9 cellular contexts compared by ENCODE assay signal in the genomic region with DNA sequence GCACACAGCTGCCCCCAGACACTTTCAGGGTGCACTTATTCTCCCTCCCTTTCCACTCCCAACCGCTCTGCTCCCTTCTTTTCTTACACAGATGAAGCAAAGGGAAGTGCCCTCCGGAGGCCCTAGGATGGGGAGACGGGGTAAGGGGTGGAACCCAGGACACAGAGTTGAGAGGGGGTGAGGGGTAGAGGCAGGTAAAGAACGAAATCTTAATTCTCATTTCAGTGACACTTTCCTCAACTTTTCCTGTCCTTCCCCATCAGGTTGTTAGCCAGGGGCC. TPM values are rescaled to one million over a fixed set of nuclear protein-coding genes. Genes with fewer than 3 reads are reported as not detected.
A peak's percentile ranks its signal among the peaks of the same experiment; 100 is the strongest.
DNase-seq lines count a peak whose midpoint lies in the region; ATAC-seq, FAIRE-seq and TF ChIP-seq lines count a peak whose summit lies in the region.
"Had no signal": no experiment of that assay in that cellular context is flagged by ENCODE, and none has a peak within 500 bp of the region (broad histone marks: within the 10 kb centered on the region; RNA-seq: fewer than 3 reads in every experiment).

No MANE protein-coding gene starts in this region.

- H3K4me3 Mint-ChIP-seq in astrocyte (ENCODE audit: unreplicated experiment): peak overlapping the region; percentile 73
- H3K4me3 Mint-ChIP-seq in activated CD4-positive, alpha-beta T cell treated with anti-CD3 and anti-CD28 coated beads for 36 hours: no peak overlapping the region
- H3K4me3 Mint-ChIP-seq in CD8-positive, alpha-beta T cell: no peak overlapping the region

- intact Hi-C loops in activated CD4-positive, alpha-beta T cell treated with anti-CD3 and anti-CD28 coated beads for 36 hours (cut with DNase I, micrococcal nuclease): loop anchor here in 1 of 2 experiments (10.0 kb wide), 1 partner anchor 268 kb away; the partner anchor contains the start of gene BOLA1
- intact Hi-C loops in CD8-positive, alpha-beta T cell (cut with DNase I, micrococcal nuclease): no loop called here

- FAIRE-seq in astrocyte (lab: Jason Lieb, UNC): no peak
- FAIRE-seq: HTR-8/SVneo had no signal

- no peaks in the 10 kb centered on the region for H3K9me3 ChIP-seq in astrocyte (ENCODE audit: insufficient read depth, low read depth, low read length)
- no peaks in the 10 kb centered on the region for H3K9me3 ChIP-seq in iPS-18a (ENCODE audit: control insufficient read depth, low read depth, low read length)
- H3K9me3 ChIP-seq in CD8-positive, alpha-beta T cell (ENCODE audit: low read length): no peaks in the 10 kb centered on the region

- H3K27ac ChIP-seq in astrocyte (ENCODE audit: low read depth, low read length): peak overlapping the region; percentile 89
- H3K27ac ChIP-seq in iPS-18a (ENCODE audit: low read length): peak overlapping the region; percentile 96
- peak overlapping the region in 20 of 21 experiments; percentile 65 to 93 (median 84) for H3K27ac ChIP-seq in skin epidermis
- H3K27ac ChIP-seq in CD8-positive, alpha-beta T cell (ENCODE audit: low read depth, low read length): no peak overlapping the region

- H3K36me3 Mint-ChIP-seq in astrocyte (ENCODE audit: low read depth, unreplicated experiment): peaks cover 25% of the 10 kb centered on the region
- peaks cover 12% of the 10 kb centered on the region for H3K36me3 Mint-ChIP-seq in activated CD4-positive, alpha-beta T cell treated with anti-CD3 and anti-CD28 coated beads for 36 hours (ENCODE audit: low read depth)
- peaks cover 30% of the 10 kb centered on the region for H3K36me3 Mint-ChIP-seq in CD8-positive, alpha-beta T cell

- peaks cover 14% of the 10 kb centered on the region for H3K79me2 ChIP-seq in astrocyte (ENCODE audit: insufficient read depth, low read length)

- POLR2A ChIA-PET in activated CD4-positive, alpha-beta T cell treated with anti-CD3 and anti-CD28 coated beads for 36 hours (lab: Charles Lee): no interaction called here
- POLR2A ChIA-PET in CD8-positive, alpha-beta T cell (lab: Charles Lee): interaction anchor here (1.0 to 3.9 kb wide), 4 partner anchors 10 to 275 kb away, joined by 4 to 16 read pairs (median 7); a partner anchor contains a TSS

- H3K9ac ChIP-seq in astrocyte (ENCODE audit: low read length) (peak overlapping the region; percentile 79), iPS-18a (ENCODE audit: low read length) (peak overlapping the region; percentile 93)

- H4K20me1 ChIP-seq in astrocyte (ENCODE audit: insufficient read depth, low read length): no peaks in the 10 kb centered on the region

- H3K27me3 ChIP-seq in astrocyte (ENCODE audit: insufficient read depth, low read length) (no peaks in the 10 kb centered on the region), iPS-18a (ENCODE audit: control insufficient read depth, insufficient read depth, low read length) (no peaks in the 10 kb centered on the region)
- no peaks in the 10 kb centered on the region for H3K27me3 ChIP-seq in CD8-positive, alpha-beta T cell (ENCODE audit: insufficient read depth, low read length)

- H2AFZ ChIP-seq in astrocyte (ENCODE audit: low read depth, low read length): no peak overlapping the region

- peak overlapping the region; percentile 26 for H3K4me3 ChIP-seq in GM12875 (ENCODE audit: low read depth, low read length)
- H3K4me3 ChIP-seq in astrocyte (ENCODE audit: insufficient read depth, low read depth, low read length): peak overlapping the region; percentile 14
- H3K4me3 ChIP-seq in iPS-18a (ENCODE audit: low read length): peak overlapping the region; percentile 62
- peak overlapping the region in 4 of 7 experiments; percentile 12 to 32 (median 18) for H3K4me3 ChIP-seq in skin epidermis
- H3K4me3 ChIP-seq in CD8-positive, alpha-beta T cell (ENCODE audit: low read depth, low read length): no peak overlapping the region

- no peaks in the 10 kb centered on the region for H3K27me3 Mint-ChIP-seq in astrocyte (ENCODE audit: low read depth, unreplicated experiment)
- H3K27me3 Mint-ChIP-seq in activated CD4-positive, alpha-beta T cell treated with anti-CD3 and anti-CD28 coated beads for 36 hours: no peaks in the 10 kb centered on the region
- no peaks in the 10 kb centered on the region for H3K27me3 Mint-ChIP-seq in CD8-positive, alpha-beta T cell (ENCODE audit: low read depth)

- ATAC-seq in HG03097 (IDR thresholded peaks at IDR 0.05; ENCODE audit: low FRiP score, unreplicated experiment) (no peak), GM21360 (IDR thresholded peaks at IDR 0.05; ENCODE audit: unreplicated experiment) (no peak)
- ATAC-seq in activated CD4-positive, alpha-beta T cell treated with anti-CD3 and anti-CD28 coated beads for 36 hours: no peak
- no peak for ATAC-seq in CD8-positive, alpha-beta T cell

- CTCF ChIA-PET in activated CD4-positive, alpha-beta T cell treated with anti-CD3 and anti-CD28 coated beads for 36 hours (lab: Charles Lee): interaction anchor here (0.5 to 6.3 kb wide), 6 partner anchors 9 to 182 kb away, joined by 3 to 65 read pairs (median 4); no protein-coding TSS in a partner anchor
- CTCF ChIA-PET in CD8-positive, alpha-beta T cell (lab: Charles Lee): interaction anchor here (0.6 to 16.1 kb wide), 10 partner anchors 9 to 201 kb away, joined by 3 to 332 read pairs (median 6); partner anchors contain the start of gene PLEKHO1

- H3K9me3 Mint-ChIP-seq in astrocyte (ENCODE audit: unreplicated experiment): no peaks in the 10 kb centered on the region
- H3K9me3 Mint-ChIP-seq in activated CD4-positive, alpha-beta T cell treated with anti-CD3 and anti-CD28 coated beads for 36 hours (ENCODE audit: low read depth): no peaks in the 10 kb centered on the region
- H3K9me3 Mint-ChIP-seq in CD8-positive, alpha-beta T cell: no peaks in the 10 kb centered on the region

- H3K36me3 ChIP-seq in astrocyte (ENCODE audit: insufficient read depth, low read length) (peaks cover 27% of the 10 kb centered on the region), iPS-18a (ENCODE audit: control insufficient read depth, low read depth, low read length) (peaks cover 24% of the 10 kb centered on the region)
- peaks cover 5% of the 10 kb centered on the region for H3K36me3 ChIP-seq in CD8-positive, alpha-beta T cell (ENCODE audit: insufficient read depth, low read length)

- TF ChIP-seq CTCF in GM12875 (IDR thresholded peaks at IDR 0.05; ENCODE audit: borderline replicate concordance, insufficient read depth, low read depth, low read length) (no peak), astrocyte (IDR thresholded peaks at IDR 0.05; ENCODE audit: insufficient read depth, low read depth, low read length) (no peak)
- no peak for TF ChIP-seq CTCF in CD8-positive, alpha-beta T cell (IDR thresholded peaks at IDR 0.05)

- H3K27ac Mint-ChIP-seq in astrocyte (ENCODE audit: unreplicated experiment): peak overlapping the region; percentile 94
- H3K27ac Mint-ChIP-seq in activated CD4-positive, alpha-beta T cell treated with anti-CD3 and anti-CD28 coated beads for 36 hours: no peak overlapping the region
- H3K27ac Mint-ChIP-seq in CD8-positive, alpha-beta T cell: no peak overlapping the region

- H3K4me1 ChIP-seq in astrocyte (ENCODE audit: insufficient read depth, low read length) (peaks cover 62% of the 10 kb centered on the region), iPS-18a (ENCODE audit: control insufficient read depth, low read depth, low read length) (peaks cover 35% of the 10 kb centered on the region)
- peaks cover 50% of the 10 kb centered on the region for H3K4me1 ChIP-seq in CD8-positive, alpha-beta T cell (ENCODE audit: insufficient read depth, low read length)

- DNase-seq in astrocyte (ENCODE audit: low read depth): no peak
- DNase-seq in activated CD4-positive, alpha-beta T cell treated with anti-CD3 and anti-CD28 coated beads for 36 hours: no peak
- DNase-seq in CD8-positive, alpha-beta T cell: no peak

- peaks cover 41% of the 10 kb centered on the region for H3K4me1 Mint-ChIP-seq in astrocyte (ENCODE audit: low read depth, unreplicated experiment)
- H3K4me1 Mint-ChIP-seq in activated CD4-positive, alpha-beta T cell treated with anti-CD3 and anti-CD28 coated beads for 36 hours: peaks cover 42% of the 10 kb centered on the region
- peaks cover 49% of the 10 kb centered on the region for H3K4me1 Mint-ChIP-seq in CD8-positive, alpha-beta T cell (ENCODE audit: low read depth)

- H3K4me2 ChIP-seq in astrocyte (ENCODE audit: low read length): peak overlapping the region; percentile 78

RNA-seq across cellular contexts. Expression of gene PLEKHO1, which starts 12.8 kb away (rescaled TPM):
- 63.0 and 63.7 TPM in 2 replicates for total RNA-seq in astrocyte
- total RNA-seq in activated CD4-positive, alpha-beta T cell treated with anti-CD3 and anti-CD28 coated beads for 36 hours: 10 to 100 TPM; 13.2 TPM
- total RNA-seq in CD8-positive, alpha-beta T cell: 10 to 100 TPM; 82.5 to 90.1 TPM
